In the genomic region with DNA sequence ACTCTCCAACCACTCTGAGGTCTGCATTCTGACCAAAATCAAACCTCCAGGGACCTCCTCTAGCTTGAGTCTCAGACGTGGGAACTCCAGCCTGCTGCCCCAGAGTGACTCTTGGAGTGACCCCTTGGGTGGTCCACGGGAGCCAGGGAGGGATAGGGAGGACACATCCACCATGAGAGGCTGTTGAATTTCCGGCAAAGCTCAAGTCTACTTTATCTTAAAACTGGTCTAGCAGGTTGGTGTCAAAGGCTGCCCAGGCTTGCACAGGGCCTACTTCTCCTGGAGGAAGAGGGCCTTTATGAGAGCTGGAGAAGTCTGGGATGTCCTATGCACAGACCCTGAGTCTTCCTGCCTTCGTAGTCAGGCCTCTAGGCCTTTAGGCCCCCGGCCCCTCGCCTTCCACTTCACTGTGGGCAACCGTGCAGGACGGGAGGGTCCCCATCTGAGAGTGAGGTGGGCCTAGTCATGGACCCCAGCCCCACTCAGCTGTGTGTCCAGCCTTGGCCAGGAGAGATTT, we compare ENCODE assay signal across 8 cellular contexts. TPM values are rescaled to one million over a fixed set of nuclear protein-coding genes. Genes with fewer than 3 reads are reported as not detected.
DNase-seq lines count a peak whose midpoint lies in the region; ATAC-seq and TF ChIP-seq lines count a peak whose summit lies in the region.

No MANE protein-coding gene starts in this region.

- no peak for TF ChIP-seq POLR2A in vagina (IDR thresholded peaks at IDR 0.05)

- ATAC-seq in heart right ventricle, result no peak
- ATAC-seq in Right ventricle myocardium inferior, result no peak
- ATAC-seq in natural killer cell, result no peak
- ATAC-seq in HG03460 (IDR thresholded peaks at IDR 0.05; ENCODE audit: unreplicated experiment), result no peak

- H3K9me3 ChIP-seq in heart right ventricle (no peaks in the 10 kb centered on the region), colonic mucosa (no peaks in the 10 kb centered on the region), vagina (no peaks in the 10 kb centered on the region)

- 81 to 82% methylated on average over 8 of the region's 8 CpGs for WGBS in heart right ventricle, 2 donors

- peak overlapping the region; percentile 38 to 100 for H3K9ac ChIP-seq in colonic mucosa (ENCODE audit: low read depth in 2 of 2, low read length in 2 of 2)

- H3K27ac ChIP-seq in heart right ventricle, result peak overlapping the region; percentile 93 to 99 (median 98)
- H3K27ac ChIP-seq in colonic mucosa, result peak overlapping the region; percentile 97
- H3K27ac ChIP-seq in vagina, result peak overlapping the region; percentile 98
- no peak overlapping the region for H3K27ac ChIP-seq in caudate nucleus (ENCODE audit: low read depth, low read length)

- no peaks in the 10 kb centered on the region for H3K27me3 Mint-ChIP-seq in natural killer cell (ENCODE audit: low read depth in 2 of 2)

- H3K36me3 ChIP-seq in heart right ventricle, result peaks cover 0 to 42% (median 18%) of the 10 kb centered on the region in 9 donors
- H3K36me3 ChIP-seq in colonic mucosa, result peaks cover 14% of the 10 kb centered on the region
- peaks cover 0 to 8% of the 10 kb centered on the region in 2 donors for H3K36me3 ChIP-seq in vagina

- H3K9me3 Mint-ChIP-seq in natural killer cell, result no peaks in the 10 kb centered on the region

- H3K27ac Mint-ChIP-seq in natural killer cell, result peak overlapping the region; percentile 93 to 95

- no peak for TF ChIP-seq CTCF in heart right ventricle (IDR thresholded peaks at IDR 0.05)
- no peak for TF ChIP-seq CTCF in colonic mucosa (IDR thresholded peaks at IDR 0.05)
- no peak for TF ChIP-seq CTCF in natural killer cell (IDR thresholded peaks at IDR 0.05)
- TF ChIP-seq CTCF in vagina (IDR thresholded peaks at IDR 0.05), result no peak

- H3K4me3 ChIP-seq in heart right ventricle, result no peak overlapping the region
- H3K4me3 ChIP-seq in colonic mucosa, result no peak overlapping the region
- no peak overlapping the region for H3K4me3 ChIP-seq in vagina

- DNase-seq in heart right ventricle (peak in 1 of 2 donors; percentile 27), Right ventricle myocardium inferior (ENCODE audit: missing footprints) (no peak), colonic mucosa (peak; percentile 66), natural killer cell (no peak), vagina (ENCODE audit: extremely low spot score in 2 of 2) (no peak), NCI-H2227 (lab: John Stamatoyannopoulos, UW; ENCODE audit: unreplicated experiment) (no peak), caudate nucleus (lab: John Stamatoyannopoulos, UW) (no peak)

- H3K4me1 Mint-ChIP-seq in natural killer cell, result peaks cover 74 to 88% of the 10 kb centered on the region in 2 donors

- peak overlapping the region; percentile 73 for H3K4me3 Mint-ChIP-seq in natural killer cell

- H3K4me1 ChIP-seq in heart right ventricle, result peaks cover 35 to 91% (median 85%) of the 10 kb centered on the region in 9 donors
- H3K4me1 ChIP-seq in colonic mucosa, result peaks cover 31% of the 10 kb centered on the region
- peaks cover 87% of the 10 kb centered on the region for H3K4me1 ChIP-seq in vagina

- intact Hi-C loops in heart right ventricle (cut with DNase I), result no loop called here
- intact Hi-C loops in Right ventricle myocardium inferior (cut with DNase I), result no loop called here
- intact Hi-C loops in colonic mucosa (cut with DNase I), result no loop called here
- intact Hi-C loops in natural killer cell (cut with micrococcal nuclease), result no loop called here
- intact Hi-C loops in vagina (cut with DNase I), result no loop called here

- H3K27me3 ChIP-seq in heart right ventricle (no peaks in the 10 kb centered on the region), colonic mucosa (no peaks in the 10 kb centered on the region), vagina (no peaks in the 10 kb centered on the region)

- H3K36me3 Mint-ChIP-seq in natural killer cell, result peaks cover 18% of the 10 kb centered on the region

RNA-seq across cellular contexts. Expression of gene CISH, which starts 8.8 kb away (rescaled TPM):
- total RNA-seq in heart right ventricle, result 100 to 1,000 TPM in 1 of 10 donors, 10 to 100 TPM in 6, 1 to 10 TPM in 3; 5.4 to 131 (median 24.0) TPM
- 10 to 100 TPM in 1 of 2 donors, 1 to 10 TPM in 1; 8.9 to 21.1 TPM for polyA plus RNA-seq in heart right ventricle
- 13.2 TPM for total RNA-seq in Right ventricle myocardium inferior
- 10 to 100 TPM; 17.1 to 19.6 TPM for total RNA-seq in colonic mucosa
- total RNA-seq in natural killer cell, result 10 to 100 TPM in 2 of 3 donors, 1 to 10 TPM in 1; 2.4 to 23.6 (median 11.3) TPM
- 21.9 TPM for total RNA-seq in vagina

RNA-seq across cellular contexts. Expression of gene MAPKAPK3, which starts 14.2 kb away (rescaled TPM):
- total RNA-seq in heart right ventricle, result 100 to 1,000 TPM; 278 to 496 (median 334) TPM
- 100 to 1,000 TPM; 134 to 225 TPM for polyA plus RNA-seq in heart right ventricle
- total RNA-seq in Right ventricle myocardium inferior, result 412 TPM
- 10 to 100 TPM; 27.3 to 45.1 TPM for total RNA-seq in colonic mucosa
- 10 to 100 TPM; 48.0 to 57.7 (median 49.3) TPM for total RNA-seq in natural killer cell
- total RNA-seq in vagina, result 38.1 TPM

RNA-seq across cellular contexts. Expression of gene HEMK1, which starts 33.4 kb away (rescaled TPM):
- total RNA-seq in heart right ventricle (10 to 100 TPM; 10.6 to 19.0 (median 14.8) TPM), Right ventricle myocardium inferior (14.0 TPM), colonic mucosa (10 to 100 TPM; 23.0 to 28.5 TPM), natural killer cell (10 to 100 TPM; 20.5 to 29.3 (median 28.2) TPM), vagina (3.4 TPM)
- 10 to 100 TPM; 13.5 to 17.7 TPM for polyA plus RNA-seq in heart right ventricle

RNA-seq across cellular contexts. Expression of gene C3orf18, which starts 35.2 kb away (rescaled TPM):
- 10 to 100 TPM; 31.6 to 49.9 (median 43.4) TPM for total RNA-seq in heart right ventricle
- 10 to 100 TPM; 19.9 to 28.7 TPM for polyA plus RNA-seq in heart right ventricle
- 48.4 TPM for total RNA-seq in Right ventricle myocardium inferior
- total RNA-seq in colonic mucosa, result 1 to 10 TPM; 2.4 to 2.9 TPM
- total RNA-seq in natural killer cell, result 10 to 100 TPM in 2 of 3 donors, 1 to 10 TPM in 1; 7.5 to 15.3 (median 11.7) TPM
- total RNA-seq in vagina, result 10.8 TPM
